2 cellular contexts compared by ENCODE assay signal in the genomic region with DNA sequence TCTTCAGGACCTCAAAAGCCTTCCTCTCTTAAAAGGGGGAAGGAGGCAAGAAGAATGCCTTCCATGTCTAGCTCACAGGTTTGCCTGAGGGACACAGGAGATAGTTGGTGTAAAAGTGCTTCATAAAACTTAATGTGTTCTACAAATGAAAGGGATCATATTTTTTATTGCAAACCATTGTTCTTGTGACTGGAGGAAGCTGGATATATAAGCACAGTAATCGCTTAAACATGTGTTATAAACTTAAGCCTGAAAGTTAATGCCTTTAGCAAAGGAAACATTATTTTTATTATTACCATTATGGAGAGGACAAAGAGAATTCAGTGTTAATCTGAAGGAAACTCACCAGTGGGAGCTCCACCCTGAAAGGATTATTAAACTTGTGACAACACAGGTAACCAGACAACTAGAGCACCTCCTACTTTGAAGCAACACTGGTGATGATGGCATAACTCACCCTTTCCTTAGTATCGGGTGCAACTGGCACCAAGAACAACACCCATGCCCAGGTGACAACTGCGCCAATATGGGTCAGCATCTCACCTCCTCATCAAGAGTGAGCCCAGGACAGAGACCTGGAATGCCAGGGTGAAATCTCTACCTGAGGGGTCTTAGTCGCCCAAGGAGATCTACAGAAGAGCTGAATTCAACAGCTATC.
TF ChIP-seq lines count a peak whose summit lies in the region.

No MANE protein-coding gene starts in this region.

TF ChIP-seq in SK-N-SH, 30 proteins besides CTCF, POLR2A, EP300 and RAD21 (continued from another document):
- TF ChIP-seq, protein P1, sequence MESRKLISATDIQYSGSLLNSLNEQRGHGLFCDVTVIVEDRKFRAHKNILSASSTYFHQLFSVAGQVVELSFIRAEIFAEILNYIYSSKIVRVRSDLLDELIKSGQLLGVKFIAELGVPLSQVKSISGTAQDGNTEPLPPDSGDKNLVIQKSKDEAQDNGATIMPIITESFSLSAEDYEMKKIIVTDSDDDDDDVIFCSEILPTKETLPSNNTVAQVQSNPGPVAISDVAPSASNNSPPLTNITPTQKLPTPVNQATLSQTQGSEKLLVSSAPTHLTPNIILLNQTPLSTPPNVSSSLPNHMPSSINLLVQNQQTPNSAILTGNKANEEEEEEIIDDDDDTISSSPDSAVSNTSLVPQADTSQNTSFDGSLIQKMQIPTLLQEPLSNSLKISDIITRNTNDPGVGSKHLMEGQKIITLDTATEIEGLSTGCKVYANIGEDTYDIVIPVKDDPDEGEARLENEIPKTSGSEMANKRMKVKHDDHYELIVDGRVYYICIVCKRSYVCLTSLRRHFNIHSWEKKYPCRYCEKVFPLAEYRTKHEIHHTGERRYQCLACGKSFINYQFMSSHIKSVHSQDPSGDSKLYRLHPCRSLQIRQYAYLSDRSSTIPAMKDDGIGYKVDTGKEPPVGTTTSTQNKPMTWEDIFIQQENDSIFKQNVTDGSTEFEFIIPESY (IDR thresholded peaks at IDR 0.05; ENCODE audit: borderline replicate concordance, low read depth), result no peak
- TF ChIP-seq MXI1 (IDR thresholded peaks at IDR 0.05; ENCODE audit: low read depth, low read length), result no peak
- no peak for TF ChIP-seq SMC3 (IDR thresholded peaks at IDR 0.05; ENCODE audit: low read depth, low read length)
- no peak for TF ChIP-seq NRF1 (IDR thresholded peaks at IDR 0.05; ENCODE audit: low read depth, low read length)
- TF ChIP-seq, protein P2, sequence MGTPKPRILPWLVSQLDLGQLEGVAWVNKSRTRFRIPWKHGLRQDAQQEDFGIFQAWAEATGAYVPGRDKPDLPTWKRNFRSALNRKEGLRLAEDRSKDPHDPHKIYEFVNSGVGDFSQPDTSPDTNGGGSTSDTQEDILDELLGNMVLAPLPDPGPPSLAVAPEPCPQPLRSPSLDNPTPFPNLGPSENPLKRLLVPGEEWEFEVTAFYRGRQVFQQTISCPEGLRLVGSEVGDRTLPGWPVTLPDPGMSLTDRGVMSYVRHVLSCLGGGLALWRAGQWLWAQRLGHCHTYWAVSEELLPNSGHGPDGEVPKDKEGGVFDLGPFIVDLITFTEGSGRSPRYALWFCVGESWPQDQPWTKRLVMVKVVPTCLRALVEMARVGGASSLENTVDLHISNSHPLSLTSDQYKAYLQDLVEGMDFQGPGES (IDR thresholded peaks at IDR 0.05; ENCODE audit: low read depth, low read length), result no peak

TF ChIP-seq in SK-N-SH treated with all-trans-retinoic acid at 6 μM for 48 hours, 23 proteins besides CTCF, POLR2A, EP300 and RAD21 (continued from another document):
- no peak for TF ChIP-seq ZNF565 (CRISPR knock-in tag; conservative IDR thresholded peaks at IDR 0.05; ENCODE audit: low read depth)
- TF ChIP-seq, protein P3, sequence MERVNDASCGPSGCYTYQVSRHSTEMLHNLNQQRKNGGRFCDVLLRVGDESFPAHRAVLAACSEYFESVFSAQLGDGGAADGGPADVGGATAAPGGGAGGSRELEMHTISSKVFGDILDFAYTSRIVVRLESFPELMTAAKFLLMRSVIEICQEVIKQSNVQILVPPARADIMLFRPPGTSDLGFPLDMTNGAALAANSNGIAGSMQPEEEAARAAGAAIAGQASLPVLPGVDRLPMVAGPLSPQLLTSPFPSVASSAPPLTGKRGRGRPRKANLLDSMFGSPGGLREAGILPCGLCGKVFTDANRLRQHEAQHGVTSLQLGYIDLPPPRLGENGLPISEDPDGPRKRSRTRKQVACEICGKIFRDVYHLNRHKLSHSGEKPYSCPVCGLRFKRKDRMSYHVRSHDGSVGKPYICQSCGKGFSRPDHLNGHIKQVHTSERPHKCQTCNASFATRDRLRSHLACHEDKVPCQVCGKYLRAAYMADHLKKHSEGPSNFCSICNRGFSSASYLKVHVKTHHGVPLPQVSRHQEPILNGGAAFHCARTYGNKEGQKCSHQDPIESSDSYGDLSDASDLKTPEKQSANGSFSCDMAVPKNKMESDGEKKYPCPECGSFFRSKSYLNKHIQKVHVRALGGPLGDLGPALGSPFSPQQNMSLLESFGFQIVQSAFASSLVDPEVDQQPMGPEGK (CRISPR knock-in tag; IDR thresholded peaks at IDR 0.05; ENCODE audit: borderline replicate concordance), result no peak
- TF ChIP-seq BACH2 (CRISPR knock-in tag; IDR thresholded peaks at IDR 0.05; ENCODE audit: borderline replicate concordance), result no peak
